ENCODE assay signal across 1 cellular context in genomic region chr16:4157376-4157825, GRCh38.
TF ChIP-seq lines count a peak whose summit lies in the region.

No MANE protein-coding gene starts in this region.

TF ChIP-seq in HepG2, 621 proteins besides CTCF, POLR2A, EP300 and RAD21 (continued from another document and continues in another):
- TF ChIP-seq LCORL (IDR thresholded peaks at IDR 0.05) (no peak), LCORL (CRISPR knock-in tag; IDR thresholded peaks at IDR 0.05) (peak; percentile 70; the same call in 1 of the 2 replicates), MAX (IDR thresholded peaks at IDR 0.05) (0 out of 2 replicates have a peak, but pooled peaks have one; percentile 13), ARID5B (CRISPR knock-in tag; IDR thresholded peaks at IDR 0.05) (peak; percentile 79), CREM (IDR thresholded peaks at IDR 0.05) (peak; percentile 35; the same call in 1 of the 2 replicates), CREM (CRISPR knock-in tag; IDR thresholded peaks at IDR 0.05) (no peak), RXRA (CRISPR knock-in tag; IDR thresholded peaks at IDR 0.05) (0 out of 2 replicates have a peak, but pooled peaks have one; percentile 11), HMG20B (CRISPR knock-in tag; conservative IDR thresholded peaks at IDR 0.05) (peak; percentile 34; the same call in 1 of the 2 replicates), MYC (CRISPR knock-in tag; IDR thresholded peaks at IDR 0.05; ENCODE audit: borderline replicate concordance) (no peak), ZSCAN9 (CRISPR knock-in tag; IDR thresholded peaks at IDR 0.05; ENCODE audit: borderline replicate concordance) (0 out of 2 replicates have a peak, but pooled peaks have one; percentile 27), GATAD1 (CRISPR knock-in tag; IDR thresholded peaks at IDR 0.05) (peak; percentile 22; the same call in 1 of the 2 replicates), ZBTB25 (CRISPR knock-in tag; IDR thresholded peaks at IDR 0.05) (0 out of 2 replicates have a peak, but pooled peaks have one; percentile 15), MAFG (CRISPR knock-in tag; IDR thresholded peaks at IDR 0.05) (no peak), NR2C2 (CRISPR knock-in tag; IDR thresholded peaks at IDR 0.05; ENCODE audit: borderline replicate concordance) (peak; percentile 59; the same call in 1 of the 2 replicates), ZNF460 (CRISPR knock-in tag; IDR thresholded peaks at IDR 0.05; ENCODE audit: borderline replicate concordance) (peak; percentile 74), SMAD9 (CRISPR knock-in tag; IDR thresholded peaks at IDR 0.05) (no peak), FOXK1 (CRISPR knock-in tag; IDR thresholded peaks at IDR 0.05; ENCODE audit: borderline replicate concordance, low read depth) (peak; percentile 64; the same call in 1 of the 2 replicates), MED1 (CRISPR knock-in tag; IDR thresholded peaks at IDR 0.05) (peak; percentile 63), SALL1 (CRISPR knock-in tag; IDR thresholded peaks at IDR 0.05) (peak; percentile 81), HDAC1 (CRISPR knock-in tag; IDR thresholded peaks at IDR 0.05) (peak; percentile 64; the same call in 1 of the 2 replicates), DPF2 (CRISPR knock-in tag; IDR thresholded peaks at IDR 0.05; ENCODE audit: borderline replicate concordance, low read depth) (peak; percentile 45; the same call in 1 of the 2 replicates), ZBTB39 (CRISPR knock-in tag; IDR thresholded peaks at IDR 0.05) (no peak), ZNF260 (CRISPR knock-in tag; IDR thresholded peaks at IDR 0.05; ENCODE audit: borderline replicate concordance, low read depth) (no peak), NCOA2 (CRISPR knock-in tag; IDR thresholded peaks at IDR 0.05) (peak; percentile 59; the same call in 1 of the 2 replicates), SAP130 (CRISPR knock-in tag; IDR thresholded peaks at IDR 0.05; ENCODE audit: low read depth) (peak; percentile 69), NFKBIZ (CRISPR knock-in tag; IDR thresholded peaks at IDR 0.05) (peak; percentile 40; the same call in 1 of the 2 replicates), ZNF644 (CRISPR knock-in tag; IDR thresholded peaks at IDR 0.05; ENCODE audit: low read depth) (peak; percentile 72), ZNF264 (CRISPR knock-in tag; IDR thresholded peaks at IDR 0.05) (peak; percentile 54; the same call in 1 of the 2 replicates), ZBTB20 (CRISPR knock-in tag; IDR thresholded peaks at IDR 0.05; ENCODE audit: borderline replicate concordance, low read depth) (peak; percentile 54; the same call in 1 of the 2 replicates), HNF4G (IDR thresholded peaks at IDR 0.05; ENCODE audit: borderline replicate concordance, low read depth, low read length) (peak; percentile 65), HNF4G (CRISPR knock-in tag; IDR thresholded peaks at IDR 0.05; ENCODE audit: borderline replicate concordance, low read depth) (peak; percentile 73; the same call in 1 of the 2 replicates), FOXK2 (IDR thresholded peaks at IDR 0.05) (peak; percentile 90), ZSCAN29 (CRISPR knock-in tag; conservative IDR thresholded peaks at IDR 0.05) (0 out of 2 replicates have a peak, but pooled peaks have one; percentile 5), ZNF331 (CRISPR knock-in tag; IDR thresholded peaks at IDR 0.05) (peak; percentile 39; the same call in 1 of the 2 replicates), THAP11 (CRISPR knock-in tag; IDR thresholded peaks at IDR 0.05) (0 out of 2 replicates have a peak, but pooled peaks have one; percentile 15), PHF5A (CRISPR knock-in tag; IDR thresholded peaks at IDR 0.05; ENCODE audit: low read depth, unreplicated experiment) (peak; percentile 77), ISL2 (CRISPR knock-in tag; IDR thresholded peaks at IDR 0.05) (0 out of 2 replicates have a peak, but pooled peaks have one; percentile 24), ZMAT3 (CRISPR knock-in tag; conservative IDR thresholded peaks at IDR 0.05) (0 out of 2 replicates have a peak, but pooled peaks have one; percentile 41)
- TF ChIP-seq, protein P1, sequence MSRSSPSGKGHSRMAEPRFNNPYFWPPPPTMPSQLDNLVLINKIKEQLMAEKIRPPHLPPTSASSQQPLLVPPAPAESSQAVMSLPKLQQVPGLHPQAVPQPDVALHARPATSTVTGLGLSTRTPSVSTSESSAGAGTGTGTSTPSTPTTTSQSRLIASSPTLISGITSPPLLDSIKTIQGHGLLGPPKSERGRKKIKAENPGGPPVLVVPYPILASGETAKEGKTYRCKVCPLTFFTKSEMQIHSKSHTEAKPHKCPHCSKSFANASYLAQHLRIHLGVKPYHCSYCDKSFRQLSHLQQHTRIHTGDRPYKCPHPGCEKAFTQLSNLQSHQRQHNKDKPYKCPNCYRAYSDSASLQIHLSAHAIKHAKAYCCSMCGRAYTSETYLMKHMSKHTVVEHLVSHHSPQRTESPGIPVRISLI (CRISPR knock-in tag; IDR thresholded peaks at IDR 0.05; ENCODE audit: borderline replicate concordance), result peak; percentile 92
- TF ChIP-seq, protein P2, sequence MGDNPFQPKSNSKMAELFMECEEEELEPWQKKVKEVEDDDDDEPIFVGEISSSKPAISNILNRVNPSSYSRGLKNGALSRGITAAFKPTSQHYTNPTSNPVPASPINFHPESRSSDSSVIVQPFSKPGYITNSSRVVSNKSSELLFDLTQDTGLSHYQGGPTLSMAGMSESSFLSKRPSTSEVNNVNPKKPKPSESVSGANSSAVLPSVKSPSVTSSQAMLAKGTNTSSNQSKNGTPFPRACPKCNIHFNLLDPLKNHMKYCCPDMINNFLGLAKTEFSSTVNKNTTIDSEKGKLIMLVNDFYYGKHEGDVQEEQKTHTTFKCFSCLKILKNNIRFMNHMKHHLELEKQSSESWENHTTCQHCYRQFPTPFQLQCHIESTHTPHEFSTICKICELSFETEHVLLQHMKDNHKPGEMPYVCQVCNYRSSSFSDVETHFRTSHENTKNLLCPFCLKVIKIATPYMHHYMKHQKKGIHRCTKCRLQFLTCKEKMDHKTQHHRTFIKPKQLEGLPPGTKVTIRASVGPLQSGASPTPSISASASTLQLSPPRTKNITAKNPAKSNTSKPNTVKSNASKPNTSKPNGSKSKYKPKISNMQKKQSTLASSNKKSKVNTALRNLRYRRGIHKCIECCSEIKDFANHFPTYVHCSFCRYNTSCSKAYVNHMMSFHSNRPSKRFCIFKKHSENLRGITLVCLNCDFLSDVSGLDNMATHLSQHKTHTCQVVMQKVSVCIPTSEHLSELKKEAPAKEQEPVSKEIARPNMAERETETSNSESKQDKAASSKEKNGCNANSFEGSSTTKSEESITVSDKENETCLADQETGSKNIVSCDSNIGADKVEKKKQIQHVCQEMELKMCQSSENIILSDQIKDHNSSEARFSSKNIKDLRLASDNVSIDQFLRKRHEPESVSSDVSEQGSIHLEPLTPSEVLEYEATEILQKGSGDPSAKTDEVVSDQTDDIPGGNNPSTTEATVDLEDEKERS (CRISPR knock-in tag; IDR thresholded peaks at IDR 0.05), result peak; percentile 93; the same call in 1 of the 2 replicates
- TF ChIP-seq, protein P3, sequence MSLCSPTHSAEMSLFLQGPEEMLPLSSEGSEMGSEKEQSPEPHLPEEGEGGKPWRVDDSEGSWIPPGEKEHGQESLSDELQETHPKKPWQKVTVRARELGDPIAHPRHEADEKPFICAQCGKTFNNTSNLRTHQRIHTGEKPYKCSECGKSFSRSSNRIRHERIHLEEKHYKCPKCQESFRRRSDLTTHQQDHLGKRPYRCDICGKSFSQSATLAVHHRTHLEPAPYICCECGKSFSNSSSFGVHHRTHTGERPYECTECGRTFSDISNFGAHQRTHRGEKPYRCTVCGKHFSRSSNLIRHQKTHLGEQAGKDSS (CRISPR knock-in tag; IDR thresholded peaks at IDR 0.05; ENCODE audit: borderline replicate concordance, low read depth), result no peak
- TF ChIP-seq, protein P4, sequence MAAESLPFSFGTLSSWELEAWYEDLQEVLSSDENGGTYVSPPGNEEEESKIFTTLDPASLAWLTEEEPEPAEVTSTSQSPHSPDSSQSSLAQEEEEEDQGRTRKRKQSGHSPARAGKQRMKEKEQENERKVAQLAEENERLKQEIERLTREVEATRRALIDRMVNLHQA (CRISPR knock-in tag; IDR thresholded peaks at IDR 0.05), result no peak
- TF ChIP-seq, protein P5, sequence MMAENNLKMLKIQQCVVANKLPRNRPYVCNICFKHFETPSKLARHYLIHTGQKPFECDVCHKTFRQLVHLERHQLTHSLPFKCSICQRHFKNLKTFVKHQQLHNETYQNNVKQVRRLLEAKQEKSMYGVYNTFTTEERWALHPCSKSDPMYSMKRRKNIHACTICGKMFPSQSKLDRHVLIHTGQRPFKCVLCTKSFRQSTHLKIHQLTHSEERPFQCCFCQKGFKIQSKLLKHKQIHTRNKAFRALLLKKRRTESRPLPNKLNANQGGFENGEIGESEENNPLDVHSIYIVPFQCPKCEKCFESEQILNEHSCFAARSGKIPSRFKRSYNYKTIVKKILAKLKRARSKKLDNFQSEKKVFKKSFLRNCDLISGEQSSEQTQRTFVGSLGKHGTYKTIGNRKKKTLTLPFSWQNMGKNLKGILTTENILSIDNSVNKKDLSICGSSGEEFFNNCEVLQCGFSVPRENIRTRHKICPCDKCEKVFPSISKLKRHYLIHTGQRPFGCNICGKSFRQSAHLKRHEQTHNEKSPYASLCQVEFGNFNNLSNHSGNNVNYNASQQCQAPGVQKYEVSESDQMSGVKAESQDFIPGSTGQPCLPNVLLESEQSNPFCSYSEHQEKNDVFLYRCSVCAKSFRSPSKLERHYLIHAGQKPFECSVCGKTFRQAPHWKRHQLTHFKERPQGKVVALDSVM (CRISPR knock-in tag; IDR thresholded peaks at IDR 0.05), result peak; percentile 98
- TF ChIP-seq, protein P6, sequence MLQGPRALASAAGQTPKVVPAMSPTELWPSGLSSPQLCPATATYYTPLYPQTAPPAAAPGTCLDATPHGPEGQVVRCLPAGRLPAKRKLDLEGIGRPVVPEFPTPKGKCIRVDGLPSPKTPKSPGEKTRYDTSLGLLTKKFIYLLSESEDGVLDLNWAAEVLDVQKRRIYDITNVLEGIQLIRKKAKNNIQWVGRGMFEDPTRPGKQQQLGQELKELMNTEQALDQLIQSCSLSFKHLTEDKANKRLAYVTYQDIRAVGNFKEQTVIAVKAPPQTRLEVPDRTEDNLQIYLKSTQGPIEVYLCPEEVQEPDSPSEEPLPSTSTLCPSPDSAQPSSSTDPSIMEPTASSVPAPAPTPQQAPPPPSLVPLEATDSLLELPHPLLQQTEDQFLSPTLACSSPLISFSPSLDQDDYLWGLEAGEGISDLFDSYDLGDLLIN (CRISPR knock-in tag; IDR thresholded peaks at IDR 0.05; ENCODE audit: borderline replicate concordance), result no peak
- TF ChIP-seq, protein P7, sequence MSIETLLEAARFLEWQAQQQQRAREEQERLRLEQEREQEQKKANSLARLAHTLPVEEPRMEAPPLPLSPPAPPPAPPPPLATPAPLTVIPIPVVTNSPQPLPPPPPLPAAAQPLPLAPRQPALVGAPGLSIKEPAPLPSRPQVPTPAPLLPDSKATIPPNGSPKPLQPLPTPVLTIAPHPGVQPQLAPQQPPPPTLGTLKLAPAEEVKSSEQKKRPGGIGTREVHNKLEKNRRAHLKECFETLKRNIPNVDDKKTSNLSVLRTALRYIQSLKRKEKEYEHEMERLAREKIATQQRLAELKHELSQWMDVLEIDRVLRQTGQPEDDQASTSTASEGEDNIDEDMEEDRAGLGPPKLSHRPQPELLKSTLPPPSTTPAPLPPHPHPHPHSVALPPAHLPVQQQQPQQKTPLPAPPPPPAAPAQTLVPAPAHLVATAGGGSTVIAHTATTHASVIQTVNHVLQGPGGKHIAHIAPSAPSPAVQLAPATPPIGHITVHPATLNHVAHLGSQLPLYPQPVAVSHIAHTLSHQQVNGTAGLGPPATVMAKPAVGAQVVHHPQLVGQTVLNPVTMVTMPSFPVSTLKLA (IDR thresholded peaks at IDR 0.05), result peak; percentile 21; the same call in 1 of the 2 replicates
